ENCODE assay signal across 32 cellular contexts in the genomic region with DNA sequence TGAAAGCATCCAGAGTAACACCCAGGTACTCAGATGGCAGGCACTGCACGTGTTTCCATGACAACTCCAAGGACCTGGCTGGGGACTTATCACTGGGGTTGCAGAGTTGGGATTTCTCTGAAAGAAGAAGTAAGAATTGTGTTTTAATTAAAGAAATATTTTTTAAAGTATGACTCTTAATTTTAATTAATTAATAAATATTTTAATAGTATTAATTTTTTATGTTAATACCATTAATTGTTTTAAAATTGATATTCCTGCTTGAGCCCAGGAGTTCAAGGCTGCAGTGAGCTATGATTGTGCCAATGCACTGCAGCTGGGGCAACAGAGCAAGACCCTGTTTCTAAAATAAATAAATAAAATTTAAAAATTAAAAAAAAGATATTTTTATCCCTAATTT.
"Had no signal": no experiment of that assay in that cellular context is flagged by ENCODE, and none has a peak within 500 bp of the region (broad histone marks: within the 10 kb centered on the region; RNA-seq: fewer than 3 reads in every experiment).

No MANE protein-coding gene starts in this region.

- H3K27me3 Mint-ChIP-seq: activated CD4-positive, alpha-beta memory T cell treated with anti-CD3 and anti-CD28 coated beads, Interleukin-2, amount 10 ng/mL, durations not matched to agents 7 days and 5 days; central memory CD8-positive, alpha-beta T cell; dendritic cell treated with granulocyte-macrophage colony-stimulating factor and Interleukin-4, amounts not matched to agents 40 ng/mL and 50 ng/mL, for 4 days had no signal

- DNase-seq: activated CD4-positive, alpha-beta memory T cell treated with anti-CD3 and anti-CD28 coated beads, Interleukin-2, amount 10 ng/mL, durations not matched to agents 7 days and 5 days; activated CD4-positive, alpha-beta T cell treated with anti-CD3 and anti-CD28 coated beads for 4 hours; activated CD4-positive, alpha-beta T cell treated with anti-CD3 and anti-CD28 coated beads, Interleukin-2, amount 10 ng/mL, durations not matched to agents 7 days and 5 days; activated CD4-positive, alpha-beta T cell treated with anti-CD3 and anti-CD28 coated beads, Interleukin-2, amount 50 U/mL, for 4 hours; activated CD4-positive, CD25-positive, alpha-beta regulatory T cell; activated CD4-positive, CD25-positive, alpha-beta regulatory T cell treated with anti-CD3 and anti-CD28 coated beads, Interleukin-2, amount 50 U/mL, for 72 hours; activated CD8-positive, alpha-beta memory T cell treated with anti-CD3 and anti-CD28 coated beads, Interleukin-2, amount 50 U/mL, for 48 hours; activated gamma-delta T cell; activated naive CD4-positive, alpha-beta T cell; activated naive CD4-positive, alpha-beta T cell treated with anti-CD3 and anti-CD28 coated beads, Interleukin-2, amount 10 ng/mL, durations not matched to agents 7 days and 5 days; activated naive CD8-positive, alpha-beta T cell treated with anti-CD3 and anti-CD28 coated beads, Interleukin-2, amount 10 ng/mL, durations not matched to agents 7 days and 5 days; activated T-cell treated with anti-CD3 and anti-CD28 coated beads for 4 hours; activated T-cell treated with anti-CD3 and anti-CD28 coated beads, Interleukin-2, amount 50 U/mL, for 24 hours; activated T-cell treated with anti-CD3 and anti-CD28 coated beads, Interleukin-2, amount 50 U/mL, for 72 hours; dorsolateral prefrontal cortex; effector memory CD4-positive, alpha-beta T cell; endodermal cell; foreskin fibroblast; hippocampal formation; T1000; WERI-Rb-1 had no signal

- H3K9me3 ChIP-seq: breast epithelium had no signal

- H3K9me3 Mint-ChIP-seq: activated naive CD4-positive, alpha-beta T cell treated with anti-CD3 and anti-CD28 coated beads, Interleukin-2, amount 50 U/mL, for 72 hours; activated T-cell treated with anti-CD3 and anti-CD28 coated beads, Interleukin-2, amount 50 U/mL, for 72 hours; dendritic cell treated with granulocyte-macrophage colony-stimulating factor and Interleukin-4, amounts not matched to agents 40 ng/mL and 50 ng/mL, for 4 days had no signal

- H3K27ac ChIP-seq: ascending aorta, breast epithelium, cardiac muscle cell, coronary artery, WERI-Rb-1 had no signal

- ATAC-seq: activated naive CD4-positive, alpha-beta T cell treated with anti-CD3 and anti-CD28 coated beads, Interleukin-2, amount 50 U/mL, for 72 hours; activated T-cell treated with anti-CD3 and anti-CD28 coated beads, Interleukin-2, amount 50 U/mL, for 72 hours; esophagus mucosa had no signal

- H3K36me3 ChIP-seq: ascending aorta, cardiac muscle cell, WERI-Rb-1 had no signal

- H3K27me3 ChIP-seq: ascending aorta, breast epithelium, cardiac muscle cell had no signal

- FAIRE-seq: frontal cortex had no signal

- H3K4me3 Mint-ChIP-seq: activated CD4-positive, alpha-beta memory T cell treated with anti-CD3 and anti-CD28 coated beads, Interleukin-2, amount 10 ng/mL, durations not matched to agents 7 days and 5 days; activated CD4-positive, alpha-beta T cell treated with anti-CD3 and anti-CD28 coated beads, Interleukin-2, amount 10 ng/mL, durations not matched to agents 7 days and 5 days; activated naive CD4-positive, alpha-beta T cell treated with anti-CD3 and anti-CD28 coated beads, Interleukin-2, amount 10 ng/mL, durations not matched to agents 7 days and 5 days; activated naive CD8-positive, alpha-beta T cell treated with anti-CD3 and anti-CD28 coated beads, Interleukin-2, amount 10 ng/mL, durations not matched to agents 7 days and 5 days; activated T-cell treated with anti-CD3 and anti-CD28 coated beads, Interleukin-2, amount 50 U/mL, for 24 hours; activated T-cell treated with anti-CD3 and anti-CD28 coated beads, Interleukin-2, amount 50 U/mL, for 72 hours; brain; central memory CD8-positive, alpha-beta T cell; dendritic cell treated with granulocyte-macrophage colony-stimulating factor and Interleukin-4, amounts not matched to agents 40 ng/mL and 50 ng/mL, for 4 days; endodermal cell; T-helper 2 cell treated with Interferon-gamma antibody and Interleukin-4, amounts not matched to agents 5 μg/mL and 100 μg/mL, for 36 hours had no signal

- H3K4me3 ChIP-seq: ascending aorta, breast epithelium, cardiac muscle cell, coronary artery had no signal

- H3K36me3 Mint-ChIP-seq: activated naive CD4-positive, alpha-beta T cell treated with anti-CD3 and anti-CD28 coated beads, Interleukin-2, amount 10 ng/mL, durations not matched to agents 7 days and 5 days; activated naive CD4-positive, alpha-beta T cell treated with anti-CD3 and anti-CD28 coated beads, Interleukin-2, amount 50 U/mL, for 72 hours; activated naive CD8-positive, alpha-beta T cell treated with anti-CD3 and anti-CD28 coated beads, Interleukin-2, amount 10 ng/mL, durations not matched to agents 7 days and 5 days; brain had no signal

- H3K27ac Mint-ChIP-seq: activated CD4-positive, alpha-beta memory T cell treated with anti-CD3 and anti-CD28 coated beads, Interleukin-2, amount 10 ng/mL, durations not matched to agents 7 days and 5 days; activated CD4-positive, alpha-beta T cell treated with anti-CD3 and anti-CD28 coated beads, Interleukin-2, amount 10 ng/mL, durations not matched to agents 7 days and 5 days; activated naive CD4-positive, alpha-beta T cell treated with anti-CD3 and anti-CD28 coated beads, Interleukin-2, amount 10 ng/mL, durations not matched to agents 7 days and 5 days; activated naive CD4-positive, alpha-beta T cell treated with anti-CD3 and anti-CD28 coated beads, Interleukin-2, amount 50 U/mL, for 72 hours; activated naive CD8-positive, alpha-beta T cell treated with anti-CD3 and anti-CD28 coated beads, Interleukin-2, amount 10 ng/mL, durations not matched to agents 7 days and 5 days; activated T-cell treated with anti-CD3 and anti-CD28 coated beads, Interleukin-2, amount 50 U/mL, for 24 hours; activated T-cell treated with anti-CD3 and anti-CD28 coated beads, Interleukin-2, amount 50 U/mL, for 72 hours; dendritic cell treated with granulocyte-macrophage colony-stimulating factor and Interleukin-4, amounts not matched to agents 40 ng/mL and 50 ng/mL, for 4 days; endodermal cell; T-helper 2 cell treated with Interferon-gamma antibody and Interleukin-4, amounts not matched to agents 5 μg/mL and 100 μg/mL, for 36 hours had no signal

- H3K4me1 ChIP-seq: breast epithelium had no signal
